Comparison of ENCODE assay signal across 13 cellular contexts in the genomic region with DNA sequence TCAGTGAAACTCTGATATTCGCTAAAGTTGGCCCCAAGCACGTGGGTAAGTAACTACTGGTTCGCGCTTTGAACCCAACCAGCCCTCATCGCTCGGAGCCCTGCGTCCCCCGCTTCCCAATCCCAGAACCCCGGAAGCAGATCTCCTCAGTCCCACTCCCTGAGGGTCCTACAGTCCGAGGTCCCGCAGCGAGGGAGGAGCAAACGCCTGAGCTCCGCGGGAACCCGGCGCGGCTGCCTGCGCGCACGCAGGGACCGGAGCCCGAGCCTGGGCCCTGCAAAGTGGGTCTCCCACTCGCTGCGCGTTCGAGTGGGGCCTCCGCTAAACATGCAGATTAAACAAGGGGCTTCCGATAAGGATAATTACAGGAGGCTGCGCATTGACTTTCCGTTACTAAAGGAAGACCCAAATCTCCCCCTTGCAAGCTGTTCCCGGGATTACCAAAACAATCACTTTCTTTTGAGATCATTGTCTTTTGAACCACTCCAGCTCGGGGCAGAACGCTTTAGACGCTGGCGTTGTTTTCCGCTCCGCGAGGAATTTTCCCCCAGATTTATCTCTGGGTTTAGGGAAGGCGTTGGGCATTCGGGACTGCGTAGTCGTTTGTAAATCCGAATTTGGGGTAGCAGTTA. TPM values are rescaled to one million over a fixed set of nuclear protein-coding genes. Genes with fewer than 3 reads are reported as not detected.
DNase-seq lines count a peak whose midpoint lies in the region; ATAC-seq and TF ChIP-seq lines count a peak whose summit lies in the region.
"Had no signal": no experiment of that assay in that cellular context is flagged by ENCODE, and none has a peak within 500 bp of the region (broad histone marks: within the 10 kb centered on the region; RNA-seq: fewer than 3 reads in every experiment).

No MANE protein-coding gene starts in this region.

- H3K27me3 ChIP-seq in iPS-18a (ENCODE audit: control insufficient read depth, insufficient read depth, low read length) (peaks cover 94% of the 10 kb centered on the region), vagina (peaks cover 22% of the 10 kb centered on the region)

- H3K4me1 Mint-ChIP-seq in stimulated activated naive CD8-positive, alpha-beta T cell treated with anti-CD3 and anti-CD28 coated beads, Interleukin-15, Interleukin-2, amounts not matched to agents 100 ng/mL and 50 ng/mL, for 24 hours (ENCODE audit: low read depth) = peaks cover 29% of the 10 kb centered on the region
- H3K4me1 Mint-ChIP-seq in WTC11 = peaks cover 26% of the 10 kb centered on the region
- H3K4me1 Mint-ChIP-seq: stimulated activated memory B cell treated with anti-CD40 and anti-IgM and Interleukin-4, amounts not matched to agents 10 μg/mL and 1 μg/mL and 100 μg/mL, for 72 hours had no signal

- no peak for TF ChIP-seq CTCF in WTC11 (IDR thresholded peaks at IDR 0.05)
- TF ChIP-seq CTCF in vagina (IDR thresholded peaks at IDR 0.05) = no peak

- H3K9me3 Mint-ChIP-seq in stimulated activated naive CD8-positive, alpha-beta T cell treated with anti-CD3 and anti-CD28 coated beads, Interleukin-15, Interleukin-2, amounts not matched to agents 100 ng/mL and 50 ng/mL, for 24 hours = no peaks in the 10 kb centered on the region
- H3K9me3 Mint-ChIP-seq in WTC11 = no peaks in the 10 kb centered on the region
- H3K9me3 Mint-ChIP-seq: stimulated activated memory B cell treated with anti-CD40 and anti-IgM and Interleukin-4, amounts not matched to agents 10 μg/mL and 1 μg/mL and 100 μg/mL, for 72 hours had no signal

- CTCF ChIA-PET in WTC11 (lab: Charles Lee) = interaction anchor here (2.4 kb wide), 1 partner anchor 96 kb away, joined by 7 read pairs; no protein-coding TSS in a partner anchor

- peaks cover 18% of the 10 kb centered on the region for H3K4me1 ChIP-seq in iPS-18a (ENCODE audit: control insufficient read depth, low read depth, low read length)
- H3K4me1 ChIP-seq in vagina = peaks cover 17% of the 10 kb centered on the region
- H3K4me1 ChIP-seq: BE2C had no signal

- peaks cover 75% of the 10 kb centered on the region for H3K27me3 Mint-ChIP-seq in stimulated activated naive CD8-positive, alpha-beta T cell treated with anti-CD3 and anti-CD28 coated beads, Interleukin-15, Interleukin-2, amounts not matched to agents 100 ng/mL and 50 ng/mL, for 24 hours
- H3K27me3 Mint-ChIP-seq in WTC11 (ENCODE audit: low read depth) = peaks cover 93% of the 10 kb centered on the region

- DNase-seq in stimulated activated naive CD8-positive, alpha-beta T cell treated with anti-CD3 and anti-CD28 coated beads, Interleukin-15, Interleukin-2, amounts not matched to agents 100 U/mL and 50 U/mL, for 24 hours = no peak
- DNase-seq in WTC11 (ENCODE audit: low spot score) (no peak), vagina (ENCODE audit: extremely low spot score in 2 of 2) (peak; percentile 28 to 58), pons (ENCODE audit: low spot score) (no peak)
- DNase-seq: BE2C; effector CD8-positive, alpha-beta T cell; stimulated activated CD4-positive, alpha-beta T cell treated with anti-CD3 and anti-CD28 coated beads, Interleukin-1b, Interleukin-23, amount 100 ng/mL, for 48 hours had no signal

- no peak for ATAC-seq in stimulated activated naive CD8-positive, alpha-beta T cell treated with anti-CD3 and anti-CD28 coated beads, Interleukin-15, Interleukin-2, amounts not matched to agents 100 U/mL and 50 U/mL, for 24 hours
- ATAC-seq in WTC11 = no peak
- ATAC-seq in HG02973 (IDR thresholded peaks at IDR 0.05; ENCODE audit: unreplicated experiment) = no peak
- no peak for ATAC-seq in HG02840 (IDR thresholded peaks at IDR 0.05; ENCODE audit: low FRiP score, unreplicated experiment)
- ATAC-seq: stimulated activated memory B cell treated with anti-CD40 and anti-IgM and Interleukin-4, amounts not matched to agents 10 μg/mL and 1 μg/mL and 100 μg/mL, for 72 hours had no signal

- no peak overlapping the region for H3K9ac ChIP-seq in iPS-18a (ENCODE audit: low read length)

- H3K27ac ChIP-seq in iPS-18a (ENCODE audit: low read length) (no peak overlapping the region), vagina (no peak overlapping the region)
- H3K27ac ChIP-seq: HL-60 had no signal

- no peaks in the 10 kb centered on the region for H3K36me3 Mint-ChIP-seq in stimulated activated naive CD8-positive, alpha-beta T cell treated with anti-CD3 and anti-CD28 coated beads, Interleukin-15, Interleukin-2, amounts not matched to agents 100 ng/mL and 50 ng/mL, for 24 hours (ENCODE audit: low read depth)
- no peaks in the 10 kb centered on the region for H3K36me3 Mint-ChIP-seq in WTC11
- H3K36me3 Mint-ChIP-seq: stimulated activated memory B cell treated with anti-CD40 and anti-IgM and Interleukin-4, amounts not matched to agents 10 μg/mL and 1 μg/mL and 100 μg/mL, for 72 hours had no signal

- H3K36me3 ChIP-seq in iPS-18a (ENCODE audit: control insufficient read depth, low read depth, low read length) (no peaks in the 10 kb centered on the region), vagina (no peaks in the 10 kb centered on the region)
- H3K36me3 ChIP-seq: BE2C had no signal

- H3K4me3 Mint-ChIP-seq in stimulated activated naive CD8-positive, alpha-beta T cell treated with anti-CD3 and anti-CD28 coated beads, Interleukin-15, Interleukin-2, amounts not matched to agents 100 ng/mL and 50 ng/mL, for 24 hours = peak overlapping the region; percentile 68
- peak overlapping the region; percentile 66 for H3K4me3 Mint-ChIP-seq in WTC11
- H3K4me3 Mint-ChIP-seq: stimulated activated memory B cell treated with anti-CD40 and anti-IgM and Interleukin-4, amounts not matched to agents 10 μg/mL and 1 μg/mL and 100 μg/mL, for 72 hours had no signal

- intact Hi-C loops in vagina (cut with DNase I) = no loop called here

- H3K4me3 ChIP-seq in iPS-18a (ENCODE audit: low read length) = peak overlapping the region; percentile 43
- no peak overlapping the region for H3K4me3 ChIP-seq in vagina

- H3K9me3 ChIP-seq in iPS-18a (ENCODE audit: control insufficient read depth, low read depth, low read length) (no peaks in the 10 kb centered on the region), vagina (no peaks in the 10 kb centered on the region)
- H3K9me3 ChIP-seq: BE2C had no signal

- no peak for TF ChIP-seq POLR2A in vagina (IDR thresholded peaks at IDR 0.05)

- POLR2A ChIA-PET in WTC11 (lab: Charles Lee) = no interaction called here

- H3K27ac Mint-ChIP-seq in stimulated activated naive CD8-positive, alpha-beta T cell treated with anti-CD3 and anti-CD28 coated beads, Interleukin-15, Interleukin-2, amounts not matched to agents 100 ng/mL and 50 ng/mL, for 24 hours = no peak overlapping the region
- H3K27ac Mint-ChIP-seq in WTC11 = no peak overlapping the region
- H3K27ac Mint-ChIP-seq: stimulated activated memory B cell treated with anti-CD40 and anti-IgM and Interleukin-4, amounts not matched to agents 10 μg/mL and 1 μg/mL and 100 μg/mL, for 72 hours had no signal

TF ChIP-seq in WTC11, 78 proteins besides CTCF, POLR2A, EP300 and RAD21 (continues in another document):
- TF ChIP-seq KAT7 (CRISPR knock-in tag; IDR thresholded peaks at IDR 0.05; ENCODE audit: borderline replicate concordance) = no peak
- TF ChIP-seq, protein P1, sequence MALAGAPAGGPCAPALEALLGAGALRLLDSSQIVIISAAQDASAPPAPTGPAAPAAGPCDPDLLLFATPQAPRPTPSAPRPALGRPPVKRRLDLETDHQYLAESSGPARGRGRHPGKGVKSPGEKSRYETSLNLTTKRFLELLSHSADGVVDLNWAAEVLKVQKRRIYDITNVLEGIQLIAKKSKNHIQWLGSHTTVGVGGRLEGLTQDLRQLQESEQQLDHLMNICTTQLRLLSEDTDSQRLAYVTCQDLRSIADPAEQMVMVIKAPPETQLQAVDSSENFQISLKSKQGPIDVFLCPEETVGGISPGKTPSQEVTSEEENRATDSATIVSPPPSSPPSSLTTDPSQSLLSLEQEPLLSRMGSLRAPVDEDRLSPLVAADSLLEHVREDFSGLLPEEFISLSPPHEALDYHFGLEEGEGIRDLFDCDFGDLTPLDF (CRISPR knock-in tag; IDR thresholded peaks at IDR 0.05) = no peak
- TF ChIP-seq OVOL2 (CRISPR knock-in tag; IDR thresholded peaks at IDR 0.05; ENCODE audit: borderline replicate concordance) = no peak
- TF ChIP-seq, protein P2, sequence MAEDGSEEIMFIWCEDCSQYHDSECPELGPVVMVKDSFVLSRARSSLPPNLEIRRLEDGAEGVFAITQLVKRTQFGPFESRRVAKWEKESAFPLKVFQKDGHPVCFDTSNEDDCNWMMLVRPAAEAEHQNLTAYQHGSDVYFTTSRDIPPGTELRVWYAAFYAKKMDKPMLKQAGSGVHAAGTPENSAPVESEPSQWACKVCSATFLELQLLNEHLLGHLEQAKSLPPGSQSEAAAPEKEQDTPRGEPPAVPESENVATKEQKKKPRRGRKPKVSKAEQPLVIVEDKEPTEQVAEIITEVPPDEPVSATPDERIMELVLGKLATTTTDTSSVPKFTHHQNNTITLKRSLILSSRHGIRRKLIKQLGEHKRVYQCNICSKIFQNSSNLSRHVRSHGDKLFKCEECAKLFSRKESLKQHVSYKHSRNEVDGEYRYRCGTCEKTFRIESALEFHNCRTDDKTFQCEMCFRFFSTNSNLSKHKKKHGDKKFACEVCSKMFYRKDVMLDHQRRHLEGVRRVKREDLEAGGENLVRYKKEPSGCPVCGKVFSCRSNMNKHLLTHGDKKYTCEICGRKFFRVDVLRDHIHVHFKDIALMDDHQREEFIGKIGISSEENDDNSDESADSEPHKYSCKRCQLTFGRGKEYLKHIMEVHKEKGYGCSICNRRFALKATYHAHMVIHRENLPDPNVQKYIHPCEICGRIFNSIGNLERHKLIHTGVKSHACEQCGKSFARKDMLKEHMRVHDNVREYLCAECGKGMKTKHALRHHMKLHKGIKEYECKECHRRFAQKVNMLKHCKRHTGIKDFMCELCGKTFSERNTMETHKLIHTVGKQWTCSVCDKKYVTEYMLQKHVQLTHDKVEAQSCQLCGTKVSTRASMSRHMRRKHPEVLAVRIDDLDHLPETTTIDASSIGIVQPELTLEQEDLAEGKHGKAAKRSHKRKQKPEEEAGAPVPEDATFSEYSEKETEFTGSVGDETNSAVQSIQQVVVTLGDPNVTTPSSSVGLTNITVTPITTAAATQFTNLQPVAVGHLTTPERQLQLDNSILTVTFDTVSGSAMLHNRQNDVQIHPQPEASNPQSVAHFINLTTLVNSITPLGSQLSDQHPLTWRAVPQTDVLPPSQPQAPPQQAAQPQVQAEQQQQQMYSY (CRISPR knock-in tag; IDR thresholded peaks at IDR 0.05) = peak; percentile 15; the same call in 1 of the 2 replicates
- TF ChIP-seq ZNF138 (CRISPR knock-in tag; conservative IDR thresholded peaks at IDR 0.05) = no peak

RNA-seq across cellular contexts. Expression of a gene that starts 1.3 kb away (rescaled TPM):
- total RNA-seq in WTC11 (2021) (0.23 TPM in 1 of 3 replicates, not detected in the others), vagina (not detected)

RNA-seq across cellular contexts. Expression of a gene that starts 25.3 kb away (rescaled TPM):
- total RNA-seq in WTC11 (2021) (1.5 to 2.7 TPM (median 2.4 TPM) in 3 replicates), vagina (26.3 TPM)

Comparison
In these comparisons a context has a peak if more than half of its experiments do, and no peak if none do; other contexts are left out.
1. DNase-seq: peak in vagina (2 of 2); none in stimulated activated naive CD8-positive, alpha-beta T cell treated with anti-CD3 and anti-CD28 coated beads, Interleukin-15, Interleukin-2, amounts not matched to agents 100 U/mL and 50 U/mL, for 24 hours (single experiment), WTC11 (single experiment) and pons (single experiment).